Comparison of ENCODE assay signal across 1 cellular context in the genomic region with DNA sequence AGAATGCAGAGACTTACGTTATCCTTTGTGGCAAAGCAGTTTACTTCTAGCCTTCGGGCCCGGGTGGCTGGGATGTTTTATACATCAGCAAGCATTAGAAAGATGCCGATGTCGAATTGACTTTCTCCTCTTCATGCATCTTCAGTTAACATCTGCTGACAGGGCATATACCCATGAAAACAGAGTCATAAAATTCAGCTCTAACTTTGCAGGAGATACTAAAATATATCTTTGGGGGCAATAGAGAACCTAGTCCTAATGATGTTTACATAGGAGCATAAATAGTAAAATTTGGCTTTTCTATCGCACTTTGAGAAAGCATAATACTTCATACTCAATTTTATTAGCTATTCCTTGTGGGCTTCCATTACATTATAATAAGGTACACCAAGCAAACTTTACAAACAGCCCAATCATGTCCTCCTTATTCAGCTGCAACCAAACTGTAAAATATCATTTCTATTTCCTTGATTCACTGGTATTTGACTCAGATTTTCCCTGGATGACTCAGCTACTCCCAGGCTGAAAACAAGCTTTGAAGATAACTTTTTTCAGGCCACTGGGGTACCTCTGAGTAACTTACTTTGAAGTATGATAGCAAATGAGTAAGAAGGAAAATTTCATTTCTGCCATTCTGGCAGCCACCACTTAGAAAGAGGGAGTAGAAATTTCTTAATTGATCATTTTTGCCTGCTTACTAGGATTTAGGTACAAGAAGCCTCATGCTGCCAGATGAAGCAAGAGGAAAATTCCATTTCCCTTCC.
TF ChIP-seq lines count a peak whose summit lies in the region.

No MANE protein-coding gene starts in this region.

TF ChIP-seq in GM23338, 12 proteins besides CTCF, POLR2A, EP300 and RAD21 (continued from another document):
- TF ChIP-seq ZNF462 (CRISPR knock-in tag; IDR thresholded peaks at IDR 0.05) = no peak
- TF ChIP-seq STAT1 (IDR thresholded peaks at IDR 0.05; ENCODE audit: unreplicated experiment) = no peak
- TF ChIP-seq ETS1 (IDR thresholded peaks at IDR 0.05) = no peak
TF ChIP-seq in GM23338: peak in this region for 0.
